ENCODE assay signal across 12 cellular contexts in the genomic region with DNA sequence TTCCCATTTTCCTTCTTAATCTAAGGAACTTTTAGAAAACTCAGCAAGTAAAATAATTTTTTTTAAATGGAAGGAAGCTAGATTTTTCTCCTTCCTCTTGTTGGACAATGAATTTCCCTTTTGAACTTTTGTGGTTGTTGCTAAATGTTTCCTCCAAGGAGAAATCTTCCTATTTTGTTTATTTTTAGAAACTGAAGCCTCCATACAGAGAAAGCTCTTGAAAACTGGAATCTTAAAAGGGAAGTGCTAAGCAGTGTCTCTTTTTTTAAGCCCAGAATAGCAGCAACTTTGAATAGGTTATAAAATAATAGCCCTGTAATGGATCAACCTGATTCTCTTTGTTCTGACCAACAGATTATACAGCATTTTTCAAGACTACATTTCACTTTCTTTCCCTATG. TPM values are rescaled to one million over a fixed set of nuclear protein-coding genes. Genes with fewer than 3 reads are reported as not detected.
"Had no signal": no experiment of that assay in that cellular context is flagged by ENCODE, and none has a peak within 500 bp of the region (broad histone marks: within the 10 kb centered on the region; RNA-seq: fewer than 3 reads in every experiment).

No MANE protein-coding gene starts in this region.

- FAIRE-seq: colon, endothelial cell of umbilical vein, urothelium cell line had no signal

- ATAC-seq: activated T-cell treated with anti-CD3 and anti-CD28 coated beads, Interleukin-2, amount 50 U/mL, for 4 hours had no signal

- DNase-seq: activated CD4-positive, alpha-beta memory T cell treated with anti-CD3 and anti-CD28 coated beads for 36 hours; activated effector memory CD4-positive, alpha-beta T cell treated with anti-CD3 and anti-CD28 coated beads, Interleukin-2, amount 50 U/mL, for 16 hours; activated naive CD8-positive, alpha-beta T cell treated with anti-CD3 and anti-CD28 coated beads for 36 hours; activated T-cell treated with anti-CD3 and anti-CD28 coated beads, Interleukin-2, amount 50 U/mL, for 4 hours; aorta; hypothalamus; occipital lobe; stimulated activated CD4-positive, alpha-beta T cell treated with anti-CD3 and anti-CD28 coated beads, Interleukin-4, amount 100 ng/mL, for 4 hours had no signal

- H3K27ac ChIP-seq: VCaP had no signal

RNA-seq across cellular contexts. Expression of a gene that starts 15.1 kb away (rescaled TPM):
- total RNA-seq: activated CD4-positive, alpha-beta memory T cell treated with anti-CD3 and anti-CD28 coated beads for 36 hours; activated naive CD8-positive, alpha-beta T cell treated with anti-CD3 and anti-CD28 coated beads for 36 hours had no signal
